ENCODE assay signal across 14 cellular contexts in the genomic region with DNA sequence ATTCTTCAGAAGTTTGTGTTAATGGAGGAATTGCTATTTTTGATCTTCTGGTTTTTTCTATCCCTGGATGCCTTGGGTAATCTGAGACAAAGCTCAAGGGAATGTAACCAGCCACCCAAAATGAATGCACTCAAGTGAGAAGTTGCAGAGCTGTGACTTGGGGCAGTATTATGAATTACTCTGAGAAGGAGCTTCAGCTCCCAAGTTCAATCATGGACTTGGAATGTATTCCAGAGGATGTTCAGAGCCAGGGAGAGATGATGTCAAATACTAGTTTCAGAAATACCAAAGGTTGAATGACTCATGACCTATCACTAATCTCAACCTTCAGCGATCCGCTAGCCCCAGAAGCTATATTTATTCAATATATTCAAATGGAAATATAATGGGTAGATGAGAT.
DNase-seq lines count a peak whose midpoint lies in the region; TF ChIP-seq lines count a peak whose summit lies in the region.
"Had no signal": no experiment of that assay in that cellular context is flagged by ENCODE, and none has a peak within 500 bp of the region (broad histone marks: within the 10 kb centered on the region; RNA-seq: fewer than 3 reads in every experiment).

No MANE protein-coding gene starts in this region.

- DNase-seq in GM04503 (ENCODE audit: low read depth) (peak; percentile 84), T1000 (lab: John Stamatoyannopoulos, UW) (peak; percentile 22), fibroblast of the aortic adventitia (ENCODE audit: low read depth) (peak; percentile 64), stromal cell of bone marrow (ENCODE audit: low read depth) (peak; percentile 67), COR-L47 (lab: John Stamatoyannopoulos, UW) (no peak), ureter (ENCODE audit: low spot score) (no peak), immature natural killer cell (no peak)
- DNase-seq: activated CD4-positive, alpha-beta memory T cell treated with anti-CD3 and anti-CD28 coated beads for 36 hours; activated gamma-delta T cell; hippocampal formation; left ventricle myocardium superior; naive thymus-derived CD8-positive, alpha-beta T cell; SIG-M5; stimulated activated CD4-positive, alpha-beta T cell treated with anti-CD3 and anti-CD28 coated beads, Interleukin-4, amount 100 ng/mL, for 24 hours had no signal

- H3K27ac Mint-ChIP-seq in immature natural killer cell: no peak overlapping the region
- H3K27ac Mint-ChIP-seq: activated CD4-positive, alpha-beta memory T cell treated with anti-CD3 and anti-CD28 coated beads for 36 hours; naive thymus-derived CD8-positive, alpha-beta T cell had no signal

- H3K4me1 Mint-ChIP-seq in immature natural killer cell: no peaks in the 10 kb centered on the region
- H3K4me1 Mint-ChIP-seq: naive thymus-derived CD8-positive, alpha-beta T cell had no signal

- no peak for TF ChIP-seq CTCF in fibroblast of the aortic adventitia (IDR thresholded peaks at IDR 0.05; ENCODE audit: insufficient read depth, low read length)

- no peak overlapping the region for H3K4me3 Mint-ChIP-seq in immature natural killer cell
- H3K4me3 Mint-ChIP-seq: activated CD4-positive, alpha-beta memory T cell treated with anti-CD3 and anti-CD28 coated beads for 36 hours; naive thymus-derived CD8-positive, alpha-beta T cell had no signal

- H3K27me3 Mint-ChIP-seq in immature natural killer cell (ENCODE audit: low read depth in 3 of 3): no peaks in the 10 kb centered on the region
- H3K27me3 Mint-ChIP-seq: activated CD4-positive, alpha-beta memory T cell treated with anti-CD3 and anti-CD28 coated beads for 36 hours had no signal

- H3K4me3 ChIP-seq in fibroblast of the aortic adventitia (ENCODE audit: low read depth, low read length): no peak overlapping the region

- H3K36me3 Mint-ChIP-seq in immature natural killer cell: peaks cover 12 to 49% (median 18%) of the 10 kb centered on the region in 3 donors

- H3K9me3 Mint-ChIP-seq in immature natural killer cell: peaks cover 0 to 13% (median 2%) of the 10 kb centered on the region in 6 donors

Comparison
In these comparisons a context has a peak if more than half of its experiments do, and no peak if none do; other contexts are left out.
1. DNase-seq: peak in GM04503 (single experiment), T1000 (single experiment), fibroblast of the aortic adventitia (single experiment) and stromal cell of bone marrow (single experiment); none in COR-L47 (single experiment), ureter (single experiment) and immature natural killer cell (0 of 3).